ENCODE assay signal across 27 cellular contexts in genomic region chrX:49726966-49727365, GRCh38. TPM values are rescaled to one million over a fixed set of nuclear protein-coding genes. Genes with fewer than 3 reads are reported as not detected.
DNase-seq lines count a peak whose midpoint lies in the region; ATAC-seq and TF ChIP-seq lines count a peak whose summit lies in the region.
"Had no signal": no experiment of that assay in that cellular context is flagged by ENCODE, and none has a peak within 500 bp of the region (broad histone marks: within the 10 kb centered on the region; RNA-seq: fewer than 3 reads in every experiment).

No MANE protein-coding gene starts in this region.

- no peaks in the 10 kb centered on the region for H3K9me3 ChIP-seq in neuronal stem cell (replicated peaks in 1 of 2; ENCODE audit: control insufficient read depth in 2 of 2, insufficient read depth in 1 of 2, low read depth in 1 of 2, low read length in 2 of 2)
- H3K9me3 ChIP-seq in gastrocnemius medialis, result no peaks in the 10 kb centered on the region
- no peaks in the 10 kb centered on the region for H3K9me3 ChIP-seq in spleen
- H3K9me3 ChIP-seq: BE2C, BLaER1 had no signal

- H3K23ac ChIP-seq in neuronal stem cell (ENCODE audit: low read depth, low read length, poor library complexity), result no peak overlapping the region

- H3K4me3 ChIP-seq in neuronal stem cell (ENCODE audit: low read length in 2 of 2) (no peak overlapping the region), gastrocnemius medialis (peak overlapping the region in 3 of 4 donors; percentile 31 to 53 (median 44)), spleen (no peak overlapping the region), H7 (ENCODE audit: insufficient read depth, low read depth, low read length) (no peak overlapping the region)
- H3K4me3 ChIP-seq: BLaER1, GM12878 had no signal

- no peak overlapping the region for H2BK5ac ChIP-seq in neuronal stem cell (ENCODE audit: low read length)

- no peak for TF ChIP-seq CTCF in gastrocnemius medialis (IDR thresholded peaks at IDR 0.05 in 4 of 5, conservative IDR thresholded peaks at IDR 0.05 in 1 of 5)
- no peak for TF ChIP-seq CTCF in spleen (IDR thresholded peaks at IDR 0.05 in 8 of 11, conservative IDR thresholded peaks at IDR 0.05 in 3 of 11)

- no peak overlapping the region for H2BK120ac ChIP-seq in neuronal stem cell (ENCODE audit: low read depth, low read length)

- no peak overlapping the region for H3K4me3 Mint-ChIP-seq in stimulated activated effector memory CD8-positive, alpha-beta T cell treated with anti-CD3 and anti-CD28 coated beads, Interleukin-12 subunit alpha, Interleukin-12 subunit beta, amount 100 ng/mL, for 72 hours
- H3K4me3 Mint-ChIP-seq: CD14-positive monocyte; CD4-positive, alpha-beta memory T cell; CD4-positive, CD25-positive, alpha-beta regulatory T cell; CD8-positive, alpha-beta memory T cell had no signal

- no peak overlapping the region for H3K9ac ChIP-seq in neuronal stem cell (ENCODE audit: low read depth, low read length, poor library complexity)
- H3K9ac ChIP-seq: BLaER1 had no signal

- no peak for DNase-seq in neuronal stem cell (ENCODE audit: low spot score)
- no peak for DNase-seq in gastrocnemius medialis
- DNase-seq in spleen, result peak; percentile 67
- no peak for DNase-seq in stimulated activated effector memory CD8-positive, alpha-beta T cell treated with anti-CD3 and anti-CD28 coated beads, Interleukin-12 subunit alpha, Interleukin-12 subunit beta, amount 100 ng/mL, for 72 hours (ENCODE audit: low spot score in 2 of 2)
- no peak for DNase-seq in H7
- no peak for DNase-seq in NCI-H82 treated with DMSO at 0.1 percent for 48 hours (lab: John Stamatoyannopoulos, UW; ENCODE audit: unreplicated experiment)
- DNase-seq: 8988T; ACHN; BE2C; C1 segment of cervical spinal cord; CD4-positive, CD25-positive, alpha-beta regulatory T cell; CD8-positive, alpha-beta memory T cell; COR-L47; DMS 273 treated with DMSO at 0.1 percent for 48 hours; DMS153; DMS53; DMS79; DND-41; EL; GDM1 had no signal

- no peaks in the 10 kb centered on the region for H3K4me1 ChIP-seq in neuronal stem cell (ENCODE audit: control insufficient read depth in 2 of 2, insufficient read depth in 1 of 2, low read depth in 1 of 2, low read length in 2 of 2)
- no peaks in the 10 kb centered on the region for H3K4me1 ChIP-seq in gastrocnemius medialis
- no peaks in the 10 kb centered on the region for H3K4me1 ChIP-seq in spleen
- H3K4me1 ChIP-seq: BE2C, BLaER1 had no signal

- H3K4me2 ChIP-seq in neuronal stem cell (ENCODE audit: insufficient read depth, low read length, poor library complexity, severe bottlenecking), result no peak overlapping the region
- H3K4me2 ChIP-seq: BLaER1 had no signal

- H2BK12ac ChIP-seq in neuronal stem cell (ENCODE audit: low read length), result no peak overlapping the region

- no peak overlapping the region for H4K8ac ChIP-seq in neuronal stem cell (ENCODE audit: low read depth, low read length)

- TF ChIP-seq POLR2A in gastrocnemius medialis (IDR thresholded peaks at IDR 0.05) (no peak), spleen (IDR thresholded peaks at IDR 0.05) (no peak)

- no peaks in the 10 kb centered on the region for H3K9me3 Mint-ChIP-seq in stimulated activated effector memory CD8-positive, alpha-beta T cell treated with anti-CD3 and anti-CD28 coated beads, Interleukin-12 subunit alpha, Interleukin-12 subunit beta, amount 100 ng/mL, for 72 hours
- H3K9me3 Mint-ChIP-seq: CD4-positive, CD25-positive, alpha-beta regulatory T cell; CD8-positive, alpha-beta memory T cell had no signal

- H3K14ac ChIP-seq in neuronal stem cell (ENCODE audit: low read length), result no peak overlapping the region

- no peak overlapping the region for H3K27ac Mint-ChIP-seq in stimulated activated effector memory CD8-positive, alpha-beta T cell treated with anti-CD3 and anti-CD28 coated beads, Interleukin-12 subunit alpha, Interleukin-12 subunit beta, amount 100 ng/mL, for 72 hours
- H3K27ac Mint-ChIP-seq: CD4-positive, alpha-beta memory T cell; CD8-positive, alpha-beta memory T cell had no signal

- H3K4me1 Mint-ChIP-seq in stimulated activated effector memory CD8-positive, alpha-beta T cell treated with anti-CD3 and anti-CD28 coated beads, Interleukin-12 subunit alpha, Interleukin-12 subunit beta, amount 100 ng/mL, for 72 hours, result no peaks in the 10 kb centered on the region
- H3K4me1 Mint-ChIP-seq: CD8-positive, alpha-beta memory T cell had no signal

- peaks cover 0 to 2% (median 0%) of the 10 kb centered on the region in 3 experiments for H3K27me3 ChIP-seq in neuronal stem cell (ENCODE audit: control insufficient read depth in 3 of 3, insufficient read depth in 3 of 3, low read depth in 1 of 3, low read length in 3 of 3)
- no peaks in the 10 kb centered on the region for H3K27me3 ChIP-seq in gastrocnemius medialis
- peaks cover 0 to 6% (median 0%) of the 10 kb centered on the region in 7 donors for H3K27me3 ChIP-seq in spleen (replicated peaks in 1 of 7)
- no peaks in the 10 kb centered on the region for H3K27me3 ChIP-seq in H7 (ENCODE audit: control insufficient read depth, insufficient read depth, low read length)
- H3K27me3 ChIP-seq: BE2C had no signal

- no peaks in the 10 kb centered on the region for H3K79me1 ChIP-seq in neuronal stem cell (ENCODE audit: low read depth, low read length)

- H3K27ac ChIP-seq in neuronal stem cell (replicated peaks; ENCODE audit: low read length) (no peak overlapping the region), gastrocnemius medialis (peak overlapping the region in 3 of 4 donors; percentile 80 to 88 (median 87)), spleen (no peak overlapping the region)
- H3K27ac ChIP-seq: BLaER1 had no signal

- no peak overlapping the region for H2AFZ ChIP-seq in neuronal stem cell (ENCODE audit: low read length)

- H4K91ac ChIP-seq in neuronal stem cell (ENCODE audit: low read depth, low read length, poor library complexity), result no peak overlapping the region

- no peak overlapping the region for H3K4ac ChIP-seq in neuronal stem cell (ENCODE audit: low read length)

- intact Hi-C loops in gastrocnemius medialis (cut with DNase I; ENCODE audit: low total_unique reads) (no loop called here), spleen (cut with DNase I; ENCODE audit: low total_unique reads) (no loop called here)

- no peak for ATAC-seq in gastrocnemius medialis
- ATAC-seq in stimulated activated effector memory CD8-positive, alpha-beta T cell treated with anti-CD3 and anti-CD28 coated beads, Interleukin-12 subunit alpha, Interleukin-12 subunit beta, amount 100 ng/mL, for 72 hours, result no peak
- ATAC-seq: GM12878 had no signal

- no peaks in the 10 kb centered on the region for H3K36me3 Mint-ChIP-seq in stimulated activated effector memory CD8-positive, alpha-beta T cell treated with anti-CD3 and anti-CD28 coated beads, Interleukin-12 subunit alpha, Interleukin-12 subunit beta, amount 100 ng/mL, for 72 hours
- H3K36me3 Mint-ChIP-seq: CD14-positive monocyte; CD4-positive, alpha-beta memory T cell; CD4-positive, CD25-positive, alpha-beta regulatory T cell; CD8-positive, alpha-beta memory T cell had no signal

- H3K36me3 ChIP-seq in neuronal stem cell (replicated peaks in 1 of 2; ENCODE audit: control insufficient read depth in 2 of 2, insufficient read depth in 2 of 2, low read length in 2 of 2) (no peaks in the 10 kb centered on the region), gastrocnemius medialis (no peaks in the 10 kb centered on the region), spleen (no peaks in the 10 kb centered on the region), H7 (replicated peaks; ENCODE audit: control insufficient read depth, insufficient read depth, low read length) (no peaks in the 10 kb centered on the region)
- H3K36me3 ChIP-seq: BE2C, BLaER1 had no signal

- peak overlapping the region; percentile 57 for H3K18ac ChIP-seq in neuronal stem cell (ENCODE audit: low read length)

- in situ Hi-C loops in gastrocnemius medialis (cut with MboI; ENCODE audit: low sequenced_read_pairs in 4 of 4), result no loop called here

- WGBS in neuronal stem cell (ENCODE audit: extremely low coverage in 2 of 2, insufficient read length in 2 of 2, insufficient replicate concordance in 1 of 2), 2 donors, result no CpG with 5 or more reads among the region's 5 CpGs
- 86 to 100% (median 90%) methylated on average over 5 of the region's 5 CpGs; no CpG with 5 or more reads in 2 of the 5 donors for WGBS in spleen, 5 donors

- H2AK5ac ChIP-seq in neuronal stem cell (ENCODE audit: low read depth, low read length), result no peak overlapping the region

- H2BK15ac ChIP-seq in neuronal stem cell (ENCODE audit: low read length), result no peak overlapping the region

RNA-seq across cellular contexts. Expression of gene PAGE1, which starts 31.2 kb away (rescaled TPM):
- not detected for polyA plus RNA-seq in neuronal stem cell (2013, experiment 1 of 2)
- not detected for polyA plus RNA-seq in neuronal stem cell (2013, experiment 2 of 2)
- total RNA-seq in gastrocnemius medialis, result not detected
- not detected for total RNA-seq in spleen
- not detected for polyA plus RNA-seq in spleen
- total RNA-seq in H7 (2014; rRNA removed; shearing (Covaris generic)), result not detected in 2 replicates
- total RNA-seq: A673; CD4-positive, alpha-beta memory T cell; CD4-positive, CD25-positive, alpha-beta regulatory T cell; CD8-positive, alpha-beta memory T cell; G401; GM12878 had no signal
- polyA plus RNA-seq: AG04450; CD14-positive monocyte; CD4-positive, alpha-beta memory T cell; CD4-positive, CD25-positive, alpha-beta regulatory T cell; CD8-positive, alpha-beta memory T cell; GM12878 had no signal

Comparison
In these comparisons a context has a peak if more than half of its experiments do, and no peak if none do; other contexts are left out.
1. H3K27ac ChIP-seq: peak in gastrocnemius medialis (3 of 4); none in neuronal stem cell (single experiment) and spleen (0 of 8).
2. H3K4me3 ChIP-seq: peak in gastrocnemius medialis (3 of 4); none in neuronal stem cell (0 of 2), spleen (0 of 8) and H7 (single experiment).